Comparison of ENCODE assay signal across 8 cellular contexts in the genomic region with DNA sequence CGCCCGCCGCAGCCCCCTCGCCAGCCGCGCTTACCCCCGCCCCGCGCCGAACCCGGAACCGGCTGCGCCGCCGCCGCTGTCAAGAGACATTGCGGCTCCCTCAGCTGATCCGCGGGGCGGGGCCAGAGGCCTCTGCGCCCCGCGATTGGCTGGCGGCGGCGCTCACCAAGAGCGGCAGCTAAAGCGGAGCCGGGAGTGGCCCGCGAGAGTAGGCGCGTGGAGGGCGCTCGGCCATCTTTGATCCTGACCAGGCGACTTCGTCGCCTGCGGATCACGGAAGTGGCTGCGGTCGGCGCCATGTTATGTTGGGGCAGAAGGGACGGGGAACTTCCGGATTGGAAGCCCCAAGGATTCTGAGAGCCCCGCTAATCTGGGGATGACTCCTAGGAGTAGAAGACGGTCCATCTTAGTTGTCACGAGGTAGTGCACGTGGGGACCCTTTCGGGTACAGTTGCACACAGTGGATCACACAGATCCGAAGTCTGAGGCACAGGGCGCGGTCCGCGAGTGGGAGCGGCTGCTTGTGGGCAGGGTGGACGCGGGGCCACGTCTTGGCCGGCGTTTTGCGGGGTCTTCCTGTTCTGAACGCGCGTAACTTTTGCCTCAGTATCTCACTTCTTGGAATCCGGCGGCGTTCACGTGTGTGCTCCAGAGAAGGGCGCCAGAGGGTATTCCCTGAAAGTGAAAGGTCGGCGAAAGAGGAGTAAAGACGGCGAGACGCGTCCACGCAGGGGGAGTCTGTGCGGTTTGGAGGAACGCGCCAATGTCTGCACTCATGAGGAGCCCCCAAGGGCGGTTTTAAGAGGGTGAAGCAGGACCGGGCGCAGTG.
DNase-seq lines count a peak whose midpoint lies in the region; ATAC-seq and TF ChIP-seq lines count a peak whose summit lies in the region.

A gene with protein sequence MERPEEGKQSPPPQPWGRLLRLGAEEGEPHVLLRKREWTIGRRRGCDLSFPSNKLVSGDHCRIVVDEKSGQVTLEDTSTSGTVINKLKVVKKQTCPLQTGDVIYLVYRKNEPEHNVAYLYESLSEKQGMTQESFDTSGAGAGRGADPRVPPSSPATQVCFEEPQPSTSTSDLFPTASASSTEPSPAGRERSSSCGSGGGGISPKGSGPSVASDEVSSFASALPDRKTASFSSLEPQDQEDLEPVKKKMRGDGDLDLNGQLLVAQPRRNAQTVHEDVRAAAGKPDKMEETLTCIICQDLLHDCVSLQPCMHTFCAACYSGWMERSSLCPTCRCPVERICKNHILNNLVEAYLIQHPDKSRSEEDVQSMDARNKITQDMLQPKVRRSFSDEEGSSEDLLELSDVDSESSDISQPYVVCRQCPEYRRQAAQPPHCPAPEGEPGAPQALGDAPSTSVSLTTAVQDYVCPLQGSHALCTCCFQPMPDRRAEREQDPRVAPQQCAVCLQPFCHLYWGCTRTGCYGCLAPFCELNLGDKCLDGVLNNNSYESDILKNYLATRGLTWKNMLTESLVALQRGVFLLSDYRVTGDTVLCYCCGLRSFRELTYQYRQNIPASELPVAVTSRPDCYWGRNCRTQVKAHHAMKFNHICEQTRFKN (minus strand): TSS at position 93 of the 829 bp plus-strand sequence. CDS start 277 bp downstream, outside the sequence.

- H3K27ac Mint-ChIP-seq in nephron = peak within 1 kb of the TSS; percentile 99

- H3K4me3 Mint-ChIP-seq in nephron = peak within 1 kb of the TSS; percentile 96 to 100 (median 98)

- no peak for TF ChIP-seq CTCF in nephron (IDR thresholded peaks at IDR 0.05; ENCODE audit: unreplicated experiment in 3 of 3)

- peak; percentile 98 for ATAC-seq in GM21576 (IDR thresholded peaks at IDR 0.05; ENCODE audit: unreplicated experiment)
- peak; percentile 99 for ATAC-seq in stimulated activated naive CD8-positive, alpha-beta T cell treated with anti-CD3 and anti-CD28 coated beads, Interleukin-15, Interleukin-2, amounts not matched to agents 100 U/mL and 50 U/mL, for 24 hours

- peak; percentile 77 for DNase-seq in DMS 273 treated with DMSO at 0.1 percent for 48 hours (lab: John Stamatoyannopoulos, UW)
- DNase-seq in KG1 (lab: John Stamatoyannopoulos, UW) = peak; percentile 96
- peak; percentile 99 to 100 for DNase-seq in SHP77 (lab: John Stamatoyannopoulos, UW)
- peak; percentile 91 for DNase-seq in activated gamma-delta T cell treated with Interleukin-2 at 50 U/mL for 16 hours
- peak; percentile 95 for DNase-seq in fibroblast of the conjunctiva (ENCODE audit: low read depth)
- peak; percentile 94 for DNase-seq in stimulated activated naive CD8-positive, alpha-beta T cell treated with anti-CD3 and anti-CD28 coated beads, Interleukin-15, Interleukin-2, amounts not matched to agents 100 U/mL and 50 U/mL, for 24 hours

- peaks cover 47% of the 10 kb centered on the region for H3K36me3 Mint-ChIP-seq in nephron (ENCODE audit: low read depth)

- peaks cover 21% of the 10 kb centered on the region for H3K27me3 Mint-ChIP-seq in nephron (ENCODE audit: low read depth)

- H3K4me1 Mint-ChIP-seq in nephron = peaks cover 5% of the 10 kb centered on the region

- H3K9me3 Mint-ChIP-seq in nephron = peaks cover 39% of the 10 kb centered on the region

Comparison
In these comparisons a context has a peak if more than half of its experiments do, and no peak if none do; other contexts are left out.
1. Peak in every context shown above with its lines: DNase-seq and ATAC-seq.